In genomic region chr18:72772916-72773315, GRCh38 we compare ENCODE assay signal across 7 cellular contexts.
"Had no signal": no experiment of that assay in that cellular context is flagged by ENCODE, and none has a peak within 500 bp of the region (broad histone marks: within the 10 kb centered on the region; RNA-seq: fewer than 3 reads in every experiment).

No MANE protein-coding gene starts in this region.

- H3K27me3 Mint-ChIP-seq: IgD-negative memory B cell had no signal

- H3K4me3 Mint-ChIP-seq: IgD-negative memory B cell had no signal

- H3K4me3 ChIP-seq: K562 had no signal

- FAIRE-seq: HepG2, HTR-8/SVneo, K562 had no signal

- H3K36me3 Mint-ChIP-seq: IgD-negative memory B cell had no signal

- H3K4me1 Mint-ChIP-seq: IgD-negative memory B cell had no signal

- H3K27ac ChIP-seq: HL-60 had no signal

- DNase-seq: IMR-90, KBM-7 had no signal
